ENCODE assay signal across 8 cellular contexts in genomic region chr11:73308963-73309960, GRCh38. TPM values are rescaled to one million over a fixed set of nuclear protein-coding genes. Genes with fewer than 3 reads are reported as not detected.
DNase-seq lines count a peak whose midpoint lies in the region; ATAC-seq and TF ChIP-seq lines count a peak whose summit lies in the region.

No MANE protein-coding gene starts in this region.

- H2AFZ ChIP-seq in fibroblast of lung (ENCODE audit: low read length): no peak overlapping the region

- peak overlapping the region; percentile 97 for H3K4me2 ChIP-seq in fibroblast of lung (ENCODE audit: extremely low read depth, insufficient read depth, low read length)

- CTCF ChIA-PET in naive thymus-derived CD4-positive, alpha-beta T cell (lab: Charles Lee): interaction anchor here (1.8 kb wide), 1 partner anchor 26 kb away, joined by 8 read pairs; no protein-coding TSS in a partner anchor

- peak overlapping the region; percentile 95 for H3K27ac ChIP-seq in fibroblast of lung (ENCODE audit: insufficient read depth, low read length)
- H3K27ac ChIP-seq in naive thymus-derived CD4-positive, alpha-beta T cell (ENCODE audit: low read depth, low read length): no peak overlapping the region

- ATAC-seq in natural killer cell (no peak), SK-N-SH treated with all-trans-retinoic acid at 6 μM for 48 hours (peak; percentile 71), HG03354 (IDR thresholded peaks at IDR 0.05; ENCODE audit: poor library complexity, severe bottlenecking, unreplicated experiment) (no peak), HG02840 (IDR thresholded peaks at IDR 0.05; ENCODE audit: low FRiP score, unreplicated experiment) (no peak)
- ATAC-seq in natural killer cell treated with Interleukin-12 subunit alpha and Interleukin-12 subunit beta and Interleukin-15 and Interleukin-18, amount 100 ng/mL, for 72 hours: no peak
- peak; percentile 33 for ATAC-seq in naive thymus-derived CD4-positive, alpha-beta T cell

- no peaks in the 10 kb centered on the region for H3K36me3 Mint-ChIP-seq in natural killer cell
- no peaks in the 10 kb centered on the region for H3K36me3 Mint-ChIP-seq in natural killer cell treated with Interleukin-12 subunit alpha and Interleukin-12 subunit beta and Interleukin-15 and Interleukin-18, amount 100 ng/mL, for 72 hours
- H3K36me3 Mint-ChIP-seq in naive thymus-derived CD4-positive, alpha-beta T cell: no peaks in the 10 kb centered on the region

- peak overlapping the region; percentile 87 for H3K9ac ChIP-seq in fibroblast of lung (ENCODE audit: insufficient read depth, low read length)

- peaks cover 15% of the 10 kb centered on the region for H3K36me3 ChIP-seq in fibroblast of lung (ENCODE audit: control insufficient read depth, insufficient read depth, low read length)
- H3K36me3 ChIP-seq in naive thymus-derived CD4-positive, alpha-beta T cell (ENCODE audit: control insufficient read depth in 2 of 3, insufficient read depth in 3 of 3, low read length in 3 of 3): no peaks in the 10 kb centered on the region

- H3K79me2 ChIP-seq in fibroblast of lung (ENCODE audit: control insufficient read depth, insufficient read depth, low read length): peaks cover 50% of the 10 kb centered on the region

- H3K4me3 Mint-ChIP-seq in natural killer cell: peak overlapping the region; percentile 49
- H3K4me3 Mint-ChIP-seq in natural killer cell treated with Interleukin-12 subunit alpha and Interleukin-12 subunit beta and Interleukin-15 and Interleukin-18, amount 100 ng/mL, for 72 hours: no peak overlapping the region
- H3K4me3 Mint-ChIP-seq in naive thymus-derived CD4-positive, alpha-beta T cell: peak overlapping the region in 1 of 10 donors; percentile 91

- H3K27me3 ChIP-seq in fibroblast of lung (ENCODE audit: control insufficient read depth, insufficient read depth, low read length): no peaks in the 10 kb centered on the region
- H3K27me3 ChIP-seq in naive thymus-derived CD4-positive, alpha-beta T cell (ENCODE audit: control insufficient read depth in 2 of 2, insufficient read depth in 2 of 2, low read length in 2 of 2): peaks cover 0 to 4% of the 10 kb centered on the region in 2 donors

- H3K27me3 Mint-ChIP-seq in natural killer cell (ENCODE audit: low read depth in 2 of 2): peaks cover 16 to 28% of the 10 kb centered on the region in 2 donors
- H3K27me3 Mint-ChIP-seq in natural killer cell treated with Interleukin-12 subunit alpha and Interleukin-12 subunit beta and Interleukin-15 and Interleukin-18, amount 100 ng/mL, for 72 hours: peaks cover 8 to 10% of the 10 kb centered on the region in 2 donors
- peaks cover 4 to 48% (median 12%) of the 10 kb centered on the region in 5 donors for H3K27me3 Mint-ChIP-seq in naive thymus-derived CD4-positive, alpha-beta T cell

- intact Hi-C loops in natural killer cell (cut with micrococcal nuclease): no loop called here
- intact Hi-C loops in naive thymus-derived CD4-positive, alpha-beta T cell (cut with micrococcal nuclease): loop anchor here (5.0 kb wide), 3 partner anchors 68 to 353 kb away; partner anchors contain the start of genes FAM168A (in 1 of the 2) and RELT (in 1 of the 2)

- H3K4me3 ChIP-seq in fibroblast of lung (replicated peaks in 1 of 4; ENCODE audit: control extremely low read depth in 1 of 4, insufficient read depth in 1 of 4, low read depth in 3 of 4, low read length in 4 of 4): peak overlapping the region; percentile 80 to 88 (median 84)
- peak overlapping the region; percentile 63 for H3K4me3 ChIP-seq in naive thymus-derived CD4-positive, alpha-beta T cell (ENCODE audit: low read length)

- H4K20me1 ChIP-seq in fibroblast of lung (ENCODE audit: control insufficient read depth, extremely low read depth, insufficient read depth, low read length): no peaks in the 10 kb centered on the region

- no peaks in the 10 kb centered on the region for H3K9me3 Mint-ChIP-seq in natural killer cell
- no peaks in the 10 kb centered on the region for H3K9me3 Mint-ChIP-seq in natural killer cell treated with Interleukin-12 subunit alpha and Interleukin-12 subunit beta and Interleukin-15 and Interleukin-18, amount 100 ng/mL, for 72 hours
- H3K9me3 Mint-ChIP-seq in naive thymus-derived CD4-positive, alpha-beta T cell: peaks cover 0 to 3% (median 0%) of the 10 kb centered on the region in 11 donors

- DNase-seq in natural killer cell (no peak), fibroblast of lung (ENCODE audit: low read depth in 2 of 2) (peak; percentile 96 to 98), COR-L47 (lab: John Stamatoyannopoulos, UW) (no peak)
- DNase-seq in natural killer cell treated with Interleukin-12 subunit alpha and Interleukin-12 subunit beta and Interleukin-15 and Interleukin-18, amount 100 ng/mL, for 72 hours (ENCODE audit: low spot score): no peak
- DNase-seq in naive thymus-derived CD4-positive, alpha-beta T cell: no peak

- TF ChIP-seq CTCF in natural killer cell (IDR thresholded peaks at IDR 0.05): no peak
- no peak for TF ChIP-seq CTCF in fibroblast of lung (conservative IDR thresholded peaks at IDR 0.05 in 1 of 2, IDR thresholded peaks at IDR 0.05 in 1 of 2; ENCODE audit: low read depth in 1 of 2, low read length in 2 of 2)

- H3K9me3 ChIP-seq in fibroblast of lung (ENCODE audit: control insufficient read depth, insufficient read depth, low read depth, low read length): no peaks in the 10 kb centered on the region
- H3K9me3 ChIP-seq in naive thymus-derived CD4-positive, alpha-beta T cell (ENCODE audit: control insufficient read depth in 2 of 3, low read length in 3 of 3): no peaks in the 10 kb centered on the region

- H3K4me1 Mint-ChIP-seq in natural killer cell: peaks cover 15 to 24% of the 10 kb centered on the region in 2 donors
- peaks cover 16 to 19% of the 10 kb centered on the region in 2 donors for H3K4me1 Mint-ChIP-seq in natural killer cell treated with Interleukin-12 subunit alpha and Interleukin-12 subunit beta and Interleukin-15 and Interleukin-18, amount 100 ng/mL, for 72 hours (ENCODE audit: low read depth in 2 of 2)
- peaks cover 8 to 19% (median 12%) of the 10 kb centered on the region in 7 donors for H3K4me1 Mint-ChIP-seq in naive thymus-derived CD4-positive, alpha-beta T cell

- H3K4me1 ChIP-seq in fibroblast of lung (ENCODE audit: control insufficient read depth, extremely low read depth, insufficient read depth, low read length): peaks cover 19% of the 10 kb centered on the region
- H3K4me1 ChIP-seq in naive thymus-derived CD4-positive, alpha-beta T cell (ENCODE audit: control insufficient read depth in 2 of 2, insufficient read depth in 2 of 2, low read length in 2 of 2): peaks cover 4 to 5% of the 10 kb centered on the region in 2 donors

- POLR2A ChIA-PET in naive thymus-derived CD4-positive, alpha-beta T cell (lab: Charles Lee): interaction anchor here (1.0 kb wide), 1 partner anchor 9 kb away, joined by 3 read pairs; no protein-coding TSS in a partner anchor

- H3K27ac Mint-ChIP-seq in natural killer cell: no peak overlapping the region
- H3K27ac Mint-ChIP-seq in natural killer cell treated with Interleukin-12 subunit alpha and Interleukin-12 subunit beta and Interleukin-15 and Interleukin-18, amount 100 ng/mL, for 72 hours: no peak overlapping the region
- no peak overlapping the region for H3K27ac Mint-ChIP-seq in naive thymus-derived CD4-positive, alpha-beta T cell

TF ChIP-seq in SK-N-SH treated with all-trans-retinoic acid at 6 μM for 48 hours, 23 proteins besides CTCF, POLR2A, EP300 and RAD21 (continues in another document):
- TF ChIP-seq ZC3H10 (CRISPR knock-in tag; IDR thresholded peaks at IDR 0.05) (no peak), ZNF8 (CRISPR knock-in tag; IDR thresholded peaks at IDR 0.05) (no peak), TCF4 (CRISPR knock-in tag; IDR thresholded peaks at IDR 0.05; ENCODE audit: borderline replicate concordance) (no peak), POU6F1 (CRISPR knock-in tag; IDR thresholded peaks at IDR 0.05; ENCODE audit: borderline replicate concordance, low read depth) (no peak), ZFP3 (CRISPR knock-in tag; IDR thresholded peaks at IDR 0.05) (no peak), GLIS3 (CRISPR knock-in tag; IDR thresholded peaks at IDR 0.05) (no peak), ARNTL (CRISPR knock-in tag; IDR thresholded peaks at IDR 0.05; ENCODE audit: borderline replicate concordance, low read depth) (no peak), CSDC2 (CRISPR knock-in tag; IDR thresholded peaks at IDR 0.05) (no peak), BACH2 (CRISPR knock-in tag; IDR thresholded peaks at IDR 0.05; ENCODE audit: borderline replicate concordance) (no peak), ZNF565 (CRISPR knock-in tag; conservative IDR thresholded peaks at IDR 0.05; ENCODE audit: low read depth) (no peak)

RNA-seq across cellular contexts. Expression of gene ARHGEF17, which starts 1.2 kb away (rescaled TPM):
- total RNA-seq in natural killer cell (under 1 TPM; 0.02 to 0.88 (median 0.50) TPM), fibroblast of lung (28.2 and 42.8 TPM in 2 replicates)
- under 1 TPM in 1 of 2 donors, not detected in 1; 0.95 TPM for total RNA-seq in natural killer cell treated with Interleukin-12 subunit alpha and Interleukin-12 subunit beta and Interleukin-15 and Interleukin-18, amount 100 ng/mL, for 72 hours
- polyA plus RNA-seq in fibroblast of lung: 26.5 and 43.1 TPM in 2 replicates
- polyA plus RNA-seq in fibroblast of lung (2012): 41.8 and 65.2 TPM in 2 replicates
- polyA minus RNA-seq in fibroblast of lung (ENCODE audit: low replicate concordance): 98.5 and 157 TPM in 2 replicates
- 1 to 10 TPM in 1 of 5 experiments, under 1 TPM in 2, not detected in 2; 0.11 to 1.1 (median 0.98) TPM for total RNA-seq in naive thymus-derived CD4-positive, alpha-beta T cell
- polyA plus RNA-seq in naive thymus-derived CD4-positive, alpha-beta T cell: not detected

RNA-seq across cellular contexts. Expression of gene P2RY6, which starts 37.1 kb away (rescaled TPM):
- total RNA-seq in natural killer cell (under 1 TPM in 2 of 3 donors, not detected in 1; 0.24 to 0.40 TPM), fibroblast of lung (0.26 and 0.33 TPM in 2 replicates)
- not detected for total RNA-seq in natural killer cell treated with Interleukin-12 subunit alpha and Interleukin-12 subunit beta and Interleukin-15 and Interleukin-18, amount 100 ng/mL, for 72 hours
- 0.12 and 0.24 TPM in 2 replicates for polyA plus RNA-seq in fibroblast of lung
- 0.10 and 0.22 TPM in 2 replicates for polyA plus RNA-seq in fibroblast of lung (2012)
- polyA minus RNA-seq in fibroblast of lung (ENCODE audit: low replicate concordance): 0.27 TPM in 1 of 2 replicates, not detected in the other
- total RNA-seq in naive thymus-derived CD4-positive, alpha-beta T cell: 1 to 10 TPM in 1 of 5 experiments, under 1 TPM in 2, not detected in 2; 0.34 to 1.8 (median 0.92) TPM
- polyA plus RNA-seq in naive thymus-derived CD4-positive, alpha-beta T cell: not detected

Comparison
In these comparisons a context has a peak if more than half of its experiments do, and no peak if none do; other contexts are left out.
1. ATAC-seq: peak in SK-N-SH treated with all-trans-retinoic acid at 6 μM for 48 hours (single experiment) and naive thymus-derived CD4-positive, alpha-beta T cell (single experiment); none in natural killer cell (0 of 3), natural killer cell treated with Interleukin-12 subunit alpha and Interleukin-12 subunit beta and Interleukin-15 and Interleukin-18, amount 100 ng/mL, for 72 hours (0 of 2), HG03354 (single experiment) and HG02840 (single experiment).
2. DNase-seq: peak in fibroblast of lung (2 of 2); none in natural killer cell (single experiment), natural killer cell treated with Interleukin-12 subunit alpha and Interleukin-12 subunit beta and Interleukin-15 and Interleukin-18, amount 100 ng/mL, for 72 hours (single experiment), naive thymus-derived CD4-positive, alpha-beta T cell (0 of 9) and COR-L47 (single experiment).
3. RNA of gene ARHGEF17, which starts 1.2 kb away (total RNA-seq): 28.2 to 42.8 TPM in fibroblast of lung; 0.95 TPM in natural killer cell treated with Interleukin-12 subunit alpha and Interleukin-12 subunit beta and Interleukin-15 and Interleukin-18, amount 100 ng/mL, for 72 hours, 0.02 to 0.88 TPM in natural killer cell and 0.11 to 1.1 TPM in naive thymus-derived CD4-positive, alpha-beta T cell; every median in the first group is over 10 times any median in the second.